In genomic region chr17:70217571-70217970, GRCh38 we compare ENCODE assay signal across 35 cellular contexts. TPM values are rescaled to one million over a fixed set of nuclear protein-coding genes. Genes with fewer than 3 reads are reported as not detected.
"Had no signal": no experiment of that assay in that cellular context is flagged by ENCODE, and none has a peak within 500 bp of the region (broad histone marks: within the 10 kb centered on the region; RNA-seq: fewer than 3 reads in every experiment).

No MANE protein-coding gene starts in this region.

- H3K9me3 ChIP-seq: colonic mucosa, Peyer's patch had no signal

- H3K27me3 ChIP-seq: brain microvascular endothelial cell, colonic mucosa, MG63, Peyer's patch had no signal

- ATAC-seq: activated CD4-positive, alpha-beta T cell treated with anti-CD3 and anti-CD28 coated beads for 36 hours; activated CD4-positive, CD25-positive, alpha-beta regulatory T cell treated with anti-CD3 and anti-CD28 coated beads, Interleukin-2, amount 50 U/mL, for 24 hours; activated CD8-positive, alpha-beta T cell treated with anti-CD3 and anti-CD28 coated beads, Interleukin-2, amount 10 ng/mL, durations not matched to agents 7 days and 5 days; activated T-cell treated with anti-CD3 and anti-CD28 coated beads, Interleukin-2, amount 50 U/mL, for 4 hours; PC-3; WTC11 had no signal

- H3K36me3 ChIP-seq: brain microvascular endothelial cell, colonic mucosa, MG63, Peyer's patch had no signal

- DNase-seq: activated CD4-positive, alpha-beta T cell treated with anti-CD3 and anti-CD28 coated beads for 36 hours; activated CD4-positive, alpha-beta T cell treated with anti-CD3 and anti-CD28 coated beads, Interleukin-2, amount 10 ng/mL, durations not matched to agents 7 days and 5 days; activated CD4-positive, alpha-beta T cell treated with anti-CD3 and anti-CD28 coated beads, Interleukin-2, amount 50 U/mL, for 48 hours; activated CD8-positive, alpha-beta T cell treated with anti-CD3 and anti-CD28 coated beads, Interleukin-2, amount 10 ng/mL, durations not matched to agents 7 days and 5 days; activated effector memory CD4-positive, alpha-beta T cell treated with Interleukin-2 at 50 U/mL for 16 hours; activated naive CD4-positive, alpha-beta T cell treated with anti-CD3 and anti-CD28 coated beads, Interleukin-2, amount 50 U/mL, for 16 hours; activated naive CD8-positive, alpha-beta T cell treated with anti-CD3 and anti-CD28 coated beads for 36 hours; activated T-cell treated with anti-CD3 and anti-CD28 coated beads, Interleukin-2, amount 50 U/mL, for 4 hours; amniotic stem cell; aorta; brain microvascular endothelial cell; central memory CD4-positive, alpha-beta T cell; colonic mucosa; Kasumi-1; KG1; MG63; NCI-H1048; NCI-H1105 treated with DMSO at 0.1 percent for 48 hours; NCI-H1436; NCI-H1694; NCI-H1930; NCI-H2081 treated with DMSO at 0.1 percent for 48 hours; NCI-H226; NCI-H446 treated with DMSO at 0.1 percent for 48 hours; NCI-H524; NCI-H69; PC-3; Peyer's patch; RPMI8226; SHP77 treated with DMSO at 0.1 percent for 48 hours had no signal

- H3K4me3 ChIP-seq: colonic mucosa, MG63, Peyer's patch, SK-N-MC had no signal

- H3K4me1 ChIP-seq: colonic mucosa, Peyer's patch had no signal

- H3K27ac ChIP-seq: brain microvascular endothelial cell, colonic mucosa, Peyer's patch, SK-N-MC had no signal

RNA-seq across cellular contexts. Expression of gene KCNJ2, which starts 48.2 kb away (rescaled TPM):
- total RNA-seq: activated CD4-positive, alpha-beta T cell treated with anti-CD3 and anti-CD28 coated beads for 36 hours; activated CD4-positive, alpha-beta T cell treated with anti-CD3 and anti-CD28 coated beads, Interleukin-2, amount 10 ng/mL, durations not matched to agents 7 days and 5 days; activated CD8-positive, alpha-beta T cell treated with anti-CD3 and anti-CD28 coated beads, Interleukin-2, amount 10 ng/mL, durations not matched to agents 7 days and 5 days; activated naive CD8-positive, alpha-beta T cell treated with anti-CD3 and anti-CD28 coated beads for 36 hours; activated T-cell treated with anti-CD3 and anti-CD28 coated beads, Interleukin-2, amount 50 U/mL, for 4 hours; T-helper 1 cell treated with Interleukin-12 subunit alpha and Interleukin-12 subunit beta and Interleukin-4 antibody, amounts not matched to agents 30 ng/mL and 1 ng/mL, for 36 hours had no signal
- polyA plus RNA-seq: IgD-negative memory B cell had no signal
